In the genomic region with DNA sequence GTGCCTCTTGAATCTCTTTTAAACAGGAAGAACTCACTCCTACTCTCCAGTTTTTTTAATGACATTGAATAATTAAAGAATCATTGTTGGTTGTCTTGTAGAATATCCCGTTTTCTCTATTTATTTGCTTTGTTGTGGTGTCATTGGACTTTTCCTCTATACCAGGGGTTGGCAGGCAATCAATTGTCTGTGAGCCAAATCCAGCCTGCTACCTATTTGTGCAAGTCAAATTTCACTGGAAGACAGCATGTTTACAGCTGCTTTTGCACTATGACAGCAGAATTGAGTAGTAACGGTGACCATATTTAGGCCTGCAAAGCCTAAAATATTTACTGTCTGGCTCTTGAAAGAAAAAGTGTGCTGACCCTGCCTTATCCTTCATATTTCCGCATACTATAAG, we compare ENCODE assay signal across 25 cellular contexts.
"Had no signal": no experiment of that assay in that cellular context is flagged by ENCODE, and none has a peak within 500 bp of the region (broad histone marks: within the 10 kb centered on the region; RNA-seq: fewer than 3 reads in every experiment).

No MANE protein-coding gene starts in this region.

- H3K9me3 Mint-ChIP-seq: activated naive CD4-positive, alpha-beta T cell treated with anti-CD3 and anti-CD28 coated beads for 36 hours; activated naive CD8-positive, alpha-beta T cell treated with anti-CD3 and anti-CD28 coated beads for 36 hours; brain; natural killer cell treated with Interleukin-12 subunit alpha and Interleukin-12 subunit beta and Interleukin-15 and Interleukin-18, amount 100 ng/mL, for 72 hours had no signal

- DNase-seq: activated CD4-positive, alpha-beta T cell treated with anti-CD3 and anti-CD28 coated beads for 4 hours; activated CD4-positive, alpha-beta T cell treated with anti-CD3 and anti-CD28 coated beads, Interleukin-2, amount 50 U/mL, for 4 hours; activated CD8-positive, alpha-beta memory T cell treated with anti-CD3 and anti-CD28 coated beads for 24 hours; activated effector memory CD4-positive, alpha-beta T cell treated with anti-CD3 and anti-CD28 coated beads, Interleukin-2, amount 50 U/mL, for 16 hours; activated naive CD4-positive, alpha-beta T cell treated with anti-CD3 and anti-CD28 coated beads for 36 hours; activated naive CD8-positive, alpha-beta T cell treated with anti-CD3 and anti-CD28 coated beads for 36 hours; adrenal gland; aorta; cerebellar nuclear complex; cortex of kidney; foreskin fibroblast; heart right ventricle; kidney glomerular epithelial cell; left lung; mesendoderm; mucosa of descending colon; right cardiac atrium; spleen; stimulated activated naive CD4-positive, alpha-beta T cell treated with Interleukin-2 at 50 U/mL for 16 hours had no signal

- H3K27ac ChIP-seq: adrenal gland, cardiac muscle cell, heart right ventricle, left lung, spleen had no signal

- H3K4me1 Mint-ChIP-seq: activated naive CD8-positive, alpha-beta T cell treated with anti-CD3 and anti-CD28 coated beads for 36 hours had no signal

- H3K9me3 ChIP-seq: adrenal gland, heart right ventricle, left lung, mucosa of descending colon, spleen, tibial nerve had no signal

- H3K27me3 ChIP-seq: adrenal gland, cardiac muscle cell, left lung, spleen, tibial nerve had no signal

- H3K36me3 ChIP-seq: adrenal gland, tibial nerve had no signal

- H3K4me1 ChIP-seq: adrenal gland, left lung, spleen, tibial nerve had no signal

- ATAC-seq: esophagus mucosa; heart right ventricle; left lung; mucosa of descending colon; natural killer cell treated with Interleukin-12 subunit alpha and Interleukin-12 subunit beta and Interleukin-15 and Interleukin-18, amount 100 ng/mL, for 72 hours; right cardiac atrium had no signal

- H3K27me3 Mint-ChIP-seq: activated naive CD8-positive, alpha-beta T cell treated with anti-CD3 and anti-CD28 coated beads for 36 hours; brain; natural killer cell treated with Interleukin-12 subunit alpha and Interleukin-12 subunit beta and Interleukin-15 and Interleukin-18, amount 100 ng/mL, for 72 hours had no signal

- H3K4me3 Mint-ChIP-seq: activated naive CD4-positive, alpha-beta T cell treated with anti-CD3 and anti-CD28 coated beads for 36 hours; activated naive CD8-positive, alpha-beta T cell treated with anti-CD3 and anti-CD28 coated beads for 36 hours; brain; natural killer cell treated with Interleukin-12 subunit alpha and Interleukin-12 subunit beta and Interleukin-15 and Interleukin-18, amount 100 ng/mL, for 72 hours had no signal

- H3K27ac Mint-ChIP-seq: activated naive CD4-positive, alpha-beta T cell treated with anti-CD3 and anti-CD28 coated beads for 36 hours; activated naive CD8-positive, alpha-beta T cell treated with anti-CD3 and anti-CD28 coated beads for 36 hours; natural killer cell treated with Interleukin-12 subunit alpha and Interleukin-12 subunit beta and Interleukin-15 and Interleukin-18, amount 100 ng/mL, for 72 hours had no signal

- H3K4me3 ChIP-seq: adrenal gland, cardiac muscle cell, heart right ventricle, left lung, lung, mucosa of descending colon, spleen, tibial nerve had no signal
